In genomic region chr10:11629731-11630130, GRCh38 we compare ENCODE assay signal across 26 cellular contexts.
"Had no signal": no experiment of that assay in that cellular context is flagged by ENCODE, and none has a peak within 500 bp of the region (broad histone marks: within the 10 kb centered on the region; RNA-seq: fewer than 3 reads in every experiment).

No MANE protein-coding gene starts in this region.

- DNase-seq: dermis blood vessel endothelial cell; dorsolateral prefrontal cortex; effector CD4-positive, alpha-beta T cell; effector memory CD4-positive, alpha-beta T cell; foreskin keratinocyte; gastrocnemius medialis; glutamatergic neuron; head of caudate nucleus; hypothalamus; immature natural killer cell; islet precursor cell; kidney; kidney glomerular epithelial cell; left cardiac atrium; left lung; left ventricle myocardium superior; lower lobe of right lung; mesenchymal stem cell; mucosa of descending colon; naive B cell; naive thymus-derived CD8-positive, alpha-beta T cell had no signal

- H3K27ac ChIP-seq: coronary artery, dorsolateral prefrontal cortex, esophagus muscularis mucosa, foreskin keratinocyte, gastrocnemius medialis, hepatocyte, left lung, lower lobe of right lung had no signal

- FAIRE-seq: colon, endothelial cell of umbilical vein, kidney had no signal
